ENCODE assay signal across 23 cellular contexts in the genomic region with DNA sequence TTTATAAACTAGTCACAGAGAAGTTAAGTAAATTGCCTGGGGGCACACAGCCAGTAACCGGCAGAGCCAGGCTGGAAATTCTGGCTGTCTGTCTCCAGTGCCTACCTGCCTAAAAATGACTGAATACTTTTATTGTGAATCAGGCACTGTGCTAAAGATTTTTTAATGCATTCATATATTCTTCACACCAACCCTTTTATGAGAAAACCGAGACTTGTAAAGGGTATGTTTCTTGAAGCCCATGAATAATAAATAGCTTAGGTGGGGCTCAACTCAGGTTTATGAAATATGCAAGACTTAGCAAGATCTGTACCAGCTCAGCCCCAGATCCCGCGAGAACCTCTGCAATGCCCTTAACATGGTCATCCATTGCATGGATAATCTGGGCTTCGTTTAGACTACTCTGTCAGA.
DNase-seq lines count a peak whose midpoint lies in the region; ATAC-seq, FAIRE-seq and TF ChIP-seq lines count a peak whose summit lies in the region.
"Had no signal": no experiment of that assay in that cellular context is flagged by ENCODE, and none has a peak within 500 bp of the region (broad histone marks: within the 10 kb centered on the region; RNA-seq: fewer than 3 reads in every experiment).

No MANE protein-coding gene starts in this region.

- H3K4me2 ChIP-seq in PC-3 (ENCODE audit: low read length) (peak overlapping the region; percentile 20), mammary epithelial cell (ENCODE audit: insufficient read depth, low read depth, low read length) (peak overlapping the region; percentile 6), keratinocyte (ENCODE audit: control insufficient read depth, extremely low read depth, insufficient read depth, low read depth, low read length) (peak overlapping the region; percentile 46), mesendoderm (ENCODE audit: low read length) (no peak overlapping the region)

- H3K4me1 ChIP-seq in PC-3 (ENCODE audit: insufficient read depth, low read length) (peaks cover 56% of the 10 kb centered on the region), mammary epithelial cell (ENCODE audit: insufficient read depth, low read length) (peaks cover 47% of the 10 kb centered on the region), keratinocyte (ENCODE audit: control insufficient read depth, extremely low read depth, insufficient read depth, low read length) (peaks cover 45% of the 10 kb centered on the region), mesendoderm (ENCODE audit: control insufficient read depth, low read depth, low read length) (no peaks in the 10 kb centered on the region)

- DNase-seq in PC-3 (peak; percentile 67), mammary epithelial cell (peak; percentile 69), keratinocyte (ENCODE audit: low read depth, low spot score) (peak; percentile 81), mesendoderm (no peak)
- DNase-seq in activated naive CD4-positive, alpha-beta T cell (lab: John Stamatoyannopoulos, UW): no peak
- DNase-seq in activated CD4-positive, alpha-beta T cell treated with anti-CD3 and anti-CD28 coated beads, Interleukin-2, amount 50 U/mL, for 4 hours: no peak
- DNase-seq: ACHN; CD8-positive, alpha-beta T cell; DND-41; GM23248; H9; IMR-90; NCI-H1694; NCI-H2081; NCI-H446 treated with DMSO at 0.1 percent for 48 hours; NCI-H526 treated with DMSO at 0.1 percent for 48 hours; OCI-M1; SHP77 treated with DMSO at 0.1 percent for 48 hours had no signal

- CTCF ChIA-PET in PC-3 (lab: Charles Lee): interaction anchor here (0.6 kb wide), 1 partner anchor 332 kb away, joined by 3 read pairs; no protein-coding TSS in a partner anchor
- CTCF ChIA-PET in mammary epithelial cell (lab: Charles Lee; ENCODE audit: low non-redundant PET): no interaction called here

- dilution Hi-C loops in mammary epithelial cell (cut with HindIII; ENCODE audit: low sequenced_read_pairs): loop anchor here (5.0 kb wide), 1 partner anchor 58 kb away; no protein-coding TSS in a partner anchor
- dilution Hi-C loops in keratinocyte (cut with MboI; ENCODE audit: extremely low pct_ligation_motif_present, low sequenced_read_pairs): no loop called here

- H2BK5ac ChIP-seq in mesendoderm (ENCODE audit: low read length): no peak overlapping the region

- no peak overlapping the region for H4K8ac ChIP-seq in mesendoderm (ENCODE audit: low read depth, low read length)

- H3K36me3 ChIP-seq in PC-3 (ENCODE audit: low read depth, low read length) (no peaks in the 10 kb centered on the region), mammary epithelial cell (ENCODE audit: insufficient read depth, low read length) (no peaks in the 10 kb centered on the region), keratinocyte (ENCODE audit: control insufficient read depth in 2 of 2, extremely low read depth in 1 of 2, insufficient read depth in 2 of 2, low read length in 2 of 2) (peaks cover 0 to 2% of the 10 kb centered on the region in 2 experiments), mesendoderm (ENCODE audit: control insufficient read depth, insufficient read depth, low read length) (no peaks in the 10 kb centered on the region)
- H3K36me3 ChIP-seq: BLaER1 had no signal

- intact Hi-C loops in PC-3 (cut with micrococcal nuclease) (loop anchor here (10.0 kb wide), 1 partner anchor 135 kb away; the partner anchor contains the start of gene CEP83), mammary epithelial cell (cut with micrococcal nuclease) (no loop called here)

- H2AFZ ChIP-seq in PC-3 (ENCODE audit: low read length): no peak overlapping the region
- H2AFZ ChIP-seq in mammary epithelial cell (ENCODE audit: low read depth, low read length): no peak overlapping the region
- no peak overlapping the region for H2AFZ ChIP-seq in keratinocyte (ENCODE audit: control insufficient read depth, low read length)
- H2AFZ ChIP-seq: GM23248 had no signal

- no peak overlapping the region for H3K56ac ChIP-seq in mesendoderm (ENCODE audit: low read length)

- H2AK5ac ChIP-seq in mesendoderm (ENCODE audit: low read length): no peak overlapping the region

- H3K79me2 ChIP-seq in PC-3 (ENCODE audit: low read length): no peaks in the 10 kb centered on the region
- H3K79me2 ChIP-seq in mammary epithelial cell (ENCODE audit: insufficient read depth, low read length): peaks cover 20% of the 10 kb centered on the region
- peaks cover 41% of the 10 kb centered on the region for H3K79me2 ChIP-seq in keratinocyte (ENCODE audit: control insufficient read depth, insufficient read depth, low read length)
- no peaks in the 10 kb centered on the region for H3K79me2 ChIP-seq in mesendoderm (ENCODE audit: control insufficient read depth, insufficient read depth, low read length)

- POLR2A ChIA-PET in PC-3 (lab: Charles Lee; ENCODE audit: unreplicated experiment): no interaction called here

- no peaks in the 10 kb centered on the region for H3K9me2 ChIP-seq in PC-3 (replicated peaks; ENCODE audit: low read length)

- no peaks in the 10 kb centered on the region for H3K27me3 ChIP-seq in PC-3 (ENCODE audit: low read length)
- H3K27me3 ChIP-seq in mammary epithelial cell (ENCODE audit: insufficient read depth, low read length): no peaks in the 10 kb centered on the region
- no peaks in the 10 kb centered on the region for H3K27me3 ChIP-seq in keratinocyte (ENCODE audit: control insufficient read depth, extremely low read depth, insufficient read depth, low read length)
- H3K27me3 ChIP-seq in mesendoderm (ENCODE audit: insufficient read depth, low read length, poor library complexity): no peaks in the 10 kb centered on the region
- H3K27me3 ChIP-seq: BLaER1 had no signal

- H2BK15ac ChIP-seq in mesendoderm (replicated peaks; ENCODE audit: low read depth): no peak overlapping the region

- H3K27ac ChIP-seq in PC-3 (ENCODE audit: low read length) (no peak overlapping the region), mammary epithelial cell (ENCODE audit: insufficient read depth, low read depth, low read length) (no peak overlapping the region), keratinocyte (ENCODE audit: control insufficient read depth, insufficient read depth, low read length) (peak overlapping the region; percentile 78), mesendoderm (ENCODE audit: low read depth, low read length) (no peak overlapping the region)
- H3K27ac ChIP-seq: BLaER1, GM23248, SK-N-MC had no signal

- no peak overlapping the region for H3K4me3 ChIP-seq in PC-3 (ENCODE audit: low read length)
- no peak overlapping the region for H3K4me3 ChIP-seq in mammary epithelial cell (replicated peaks in 1 of 3; ENCODE audit: insufficient read depth in 1 of 3, low read depth in 2 of 3, low read length in 3 of 3)
- H3K4me3 ChIP-seq in keratinocyte (ENCODE audit: control insufficient read depth in 2 of 3, extremely low read depth in 1 of 3, insufficient read depth in 2 of 3, low read depth in 1 of 3, low read length in 3 of 3): peak overlapping the region in 1 of 3 experiments; percentile 10
- H3K4me3 ChIP-seq in mesendoderm (ENCODE audit: low read length): no peak overlapping the region
- H3K4me3 ChIP-seq: BLaER1, GM23248, SK-N-MC had no signal

- H3K9me3 ChIP-seq in PC-3 (ENCODE audit: low read length): no peaks in the 10 kb centered on the region
- H3K9me3 ChIP-seq in mammary epithelial cell (replicated peaks; ENCODE audit: insufficient read depth, low read length): no peaks in the 10 kb centered on the region
- H3K9me3 ChIP-seq in keratinocyte (ENCODE audit: control insufficient read depth, low read depth, low read length): no peaks in the 10 kb centered on the region
- H3K9me3 ChIP-seq: BLaER1 had no signal

- H3K9ac ChIP-seq in PC-3 (ENCODE audit: low read length) (no peak overlapping the region), mammary epithelial cell (ENCODE audit: insufficient read depth, low read length) (no peak overlapping the region), keratinocyte (ENCODE audit: control insufficient read depth, extremely low read depth, insufficient read depth, low read length) (no peak overlapping the region), mesendoderm (ENCODE audit: low read length) (no peak overlapping the region)
- H3K9ac ChIP-seq: BLaER1, GM23248 had no signal

- H4K5ac ChIP-seq in mesendoderm (ENCODE audit: low read length): no peak overlapping the region

- TF ChIP-seq CTCF in PC-3 (conservative IDR thresholded peaks at IDR 0.05; ENCODE audit: low read depth, low read length) (no peak), mammary epithelial cell (conservative IDR thresholded peaks at IDR 0.05 in 1 of 2, IDR thresholded peaks at IDR 0.05 in 1 of 2; ENCODE audit: extremely low read depth in 1 of 2, insufficient read depth in 1 of 2, low read depth in 1 of 2, low read length in 2 of 2) (no peak), keratinocyte (optimal IDR thresholded peaks at IDR 0.05 in 1 of 3, IDR thresholded peaks at IDR 0.05 in 1 of 3, conservative IDR thresholded peaks at IDR 0.05 in 1 of 3; ENCODE audit: extremely low read depth in 1 of 3, insufficient read depth in 2 of 3, low read length in 3 of 3) (no peak)

- peaks cover 1% of the 10 kb centered on the region for H3F3A ChIP-seq in PC-3 (ENCODE audit: low read length, unreplicated experiment)

- no peak overlapping the region for H3K18ac ChIP-seq in mesendoderm (ENCODE audit: low read length)

- no peak overlapping the region for H2BK120ac ChIP-seq in mesendoderm (ENCODE audit: low read depth, low read length)

- WGBS in mammary epithelial cell (ENCODE audit: low coverage, missing lambda C conversion rate): 60% methylated on average over 5 of the region's 5 CpGs
- no CpG with 5 or more reads among the region's 5 CpGs for WGBS in mesendoderm (ENCODE audit: extremely low coverage, insufficient coverage, low lambda C conversion rate)

- in situ Hi-C loops in mammary epithelial cell (cut with MboI; ENCODE audit: low sequenced_read_pairs in 2 of 2): no loop called here

- no peaks in the 10 kb centered on the region for H3K79me1 ChIP-seq in mesendoderm (ENCODE audit: low read length)

- peaks cover 2% of the 10 kb centered on the region for H3K9me1 ChIP-seq in keratinocyte (ENCODE audit: control insufficient read depth, extremely low read depth, insufficient read depth, low read length)

- BruUV-seq in PC-3 (replicated peaks; lab: Mats Ljungman, UMichigan) (no TSS peak), mammary epithelial cell (replicated peaks; lab: Mats Ljungman, UMichigan) (no TSS peak)

- H3K4ac ChIP-seq in mesendoderm (ENCODE audit: low read depth, low read length): no peak overlapping the region

- H4K20me1 ChIP-seq in PC-3 (ENCODE audit: low read length) (no peaks in the 10 kb centered on the region), mammary epithelial cell (ENCODE audit: insufficient read depth, low read length) (no peaks in the 10 kb centered on the region), keratinocyte (ENCODE audit: control insufficient read depth, extremely low read depth, insufficient read depth, low read length) (no peaks in the 10 kb centered on the region)
- H4K20me1 ChIP-seq: BLaER1 had no signal

- peak; percentile 7; the same call in 1 of the 2 replicates for ATAC-seq in PC-3
- ATAC-seq in HG02981 (IDR thresholded peaks at IDR 0.05; ENCODE audit: unreplicated experiment): no peak
- ATAC-seq: CD8-positive, alpha-beta T cell had no signal

- H3K23ac ChIP-seq in mesendoderm (ENCODE audit: low read length): no peak overlapping the region

- peak; percentile 94 for FAIRE-seq in keratinocyte (lab: Jason Lieb, UNC)
- FAIRE-seq: GM12892, HTR-8/SVneo had no signal

Comparison
In these comparisons a context has a peak if more than half of its experiments do, and no peak if none do; other contexts are left out.
1. DNase-seq: peak in PC-3 (single experiment), mammary epithelial cell (single experiment) and keratinocyte (single experiment); none in activated naive CD4-positive, alpha-beta T cell (0 of 4), activated CD4-positive, alpha-beta T cell treated with anti-CD3 and anti-CD28 coated beads, Interleukin-2, amount 50 U/mL, for 4 hours (0 of 2) and mesendoderm (single experiment).